ENCODE assay signal across 1 cellular context in genomic region chr4:63464393-63464792, GRCh38.
TF ChIP-seq lines count a peak whose summit lies in the region.

No MANE protein-coding gene starts in this region.

TF ChIP-seq in GM12878, 131 proteins besides CTCF, POLR2A, EP300 and RAD21:
- TF ChIP-seq IKZF1 (conservative IDR thresholded peaks at IDR 0.05), result 0 out of 2 replicates have a peak, but pooled peaks have one; percentile 26
- peak in 1 of 2 experiments; percentile 19; a peak in 1 of 4 replicates for TF ChIP-seq IKZF2 (IDR thresholded peaks at IDR 0.05)
- no peak for TF ChIP-seq HCFC1 (IDR thresholded peaks at IDR 0.05; ENCODE audit: low read length)
